ENCODE assay signal across 8 cellular contexts in the genomic region with DNA sequence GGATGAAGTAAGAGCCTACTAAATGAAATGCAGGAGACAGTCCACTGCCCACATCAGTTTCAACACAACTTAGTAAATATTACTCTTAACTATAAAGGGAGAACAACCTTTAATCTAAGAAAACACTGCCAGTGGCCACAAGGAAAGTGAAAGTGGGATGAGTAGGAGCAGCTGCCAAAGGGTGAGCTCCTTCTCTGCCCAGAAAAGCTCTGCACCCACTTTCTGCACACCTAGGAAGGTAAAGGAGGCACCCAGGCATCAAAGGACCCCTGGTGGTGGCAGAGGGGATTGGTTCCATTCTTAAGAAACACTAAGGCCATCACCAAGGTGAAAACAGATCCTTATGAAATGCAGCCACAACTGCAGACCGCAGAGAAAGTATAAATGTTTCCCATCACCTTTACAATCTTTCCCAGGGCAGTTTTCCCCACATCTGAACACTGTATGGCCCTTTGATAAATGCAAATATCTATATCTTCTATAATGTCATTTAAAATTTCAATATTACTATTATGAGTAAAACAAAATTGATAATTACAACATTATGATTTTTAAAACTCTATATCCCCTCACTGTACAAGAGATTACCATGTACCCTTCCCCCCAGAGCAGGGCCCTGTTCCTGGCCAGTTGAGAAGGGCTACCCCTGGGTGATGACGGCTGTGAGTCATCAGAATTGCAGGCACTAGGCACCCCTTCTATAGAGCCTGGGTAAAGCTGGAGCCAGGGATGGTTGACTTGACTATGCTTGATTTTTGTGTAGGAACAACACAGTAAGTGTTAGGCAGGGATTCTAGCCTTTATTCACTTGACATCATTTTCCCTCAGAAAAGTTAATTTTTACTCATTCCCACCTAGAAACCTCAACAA.
DNase-seq lines count a peak whose midpoint lies in the region; ATAC-seq and TF ChIP-seq lines count a peak whose summit lies in the region.

No MANE protein-coding gene starts in this region.

- no peaks in the 10 kb centered on the region for H3K36me3 Mint-ChIP-seq in activated naive CD4-positive, alpha-beta T cell treated with anti-CD3 and anti-CD28 coated beads, Interleukin-2, amount 50 U/mL, for 24 hours
- H3K36me3 Mint-ChIP-seq in immature natural killer cell = peaks cover 0 to 6% (median 6%) of the 10 kb centered on the region in 3 donors

- peak; percentile 63 for DNase-seq in SK-MEL-5 (ENCODE audit: low read depth, low spot score)
- peak; percentile 57 to 70 (median 66) for DNase-seq in immature natural killer cell
- DNase-seq in stimulated activated CD4-positive, alpha-beta T cell treated with anti-CD3 and anti-CD28 coated beads, TNF-alpha, amount 100 ng/mL, for 1 hour (ENCODE audit: low read depth in 3 of 3, low spot score in 1 of 3) = peak; percentile 45 to 59 (median 54)
- no peak for DNase-seq in middle frontal gyrus (ENCODE audit: extremely low spot score, low spot score)

- H3K4me1 Mint-ChIP-seq in activated naive CD4-positive, alpha-beta T cell treated with anti-CD3 and anti-CD28 coated beads, Interleukin-2, amount 50 U/mL, for 24 hours = peaks cover 16% of the 10 kb centered on the region
- peaks cover 21 to 24% of the 10 kb centered on the region in 2 donors for H3K4me1 Mint-ChIP-seq in immature natural killer cell

- ATAC-seq in HG03135 (IDR thresholded peaks at IDR 0.05; ENCODE audit: unreplicated experiment) = peak; percentile 60
- no peak for ATAC-seq in HG03196 (IDR thresholded peaks at IDR 0.05; ENCODE audit: unreplicated experiment)

- H3K4me3 Mint-ChIP-seq in activated naive CD4-positive, alpha-beta T cell treated with anti-CD3 and anti-CD28 coated beads, Interleukin-2, amount 50 U/mL, for 24 hours = no peak overlapping the region
- peak overlapping the region in 1 of 5 donors; percentile 47 for H3K4me3 Mint-ChIP-seq in immature natural killer cell

- H3K9me3 Mint-ChIP-seq in activated naive CD4-positive, alpha-beta T cell treated with anti-CD3 and anti-CD28 coated beads, Interleukin-2, amount 50 U/mL, for 24 hours = no peaks in the 10 kb centered on the region
- H3K9me3 Mint-ChIP-seq in immature natural killer cell = no peaks in the 10 kb centered on the region

- H3K27me3 Mint-ChIP-seq in activated naive CD4-positive, alpha-beta T cell treated with anti-CD3 and anti-CD28 coated beads, Interleukin-2, amount 50 U/mL, for 24 hours = no peaks in the 10 kb centered on the region
- peaks cover 0 to 4% (median 0%) of the 10 kb centered on the region in 3 donors for H3K27me3 Mint-ChIP-seq in immature natural killer cell (ENCODE audit: low read depth in 3 of 3)

- H3K27ac Mint-ChIP-seq in activated naive CD4-positive, alpha-beta T cell treated with anti-CD3 and anti-CD28 coated beads, Interleukin-2, amount 50 U/mL, for 24 hours = peak overlapping the region; percentile 70
- peak overlapping the region; percentile 46 to 76 (median 73) for H3K27ac Mint-ChIP-seq in immature natural killer cell

- no peak overlapping the region for H3K4me3 ChIP-seq in GM12875 (ENCODE audit: low read depth, low read length)

- peak; percentile 79 for TF ChIP-seq CTCF in GM12875 (IDR thresholded peaks at IDR 0.05; ENCODE audit: borderline replicate concordance, insufficient read depth, low read depth, low read length)

- in situ Hi-C loops in SK-MEL-5 (cut with HindIII; ENCODE audit: low pct_unique_long_range_greater_than_20kb, low sequenced_read_pairs) = no loop called here
